7 cellular contexts compared by ENCODE assay signal in the genomic region with DNA sequence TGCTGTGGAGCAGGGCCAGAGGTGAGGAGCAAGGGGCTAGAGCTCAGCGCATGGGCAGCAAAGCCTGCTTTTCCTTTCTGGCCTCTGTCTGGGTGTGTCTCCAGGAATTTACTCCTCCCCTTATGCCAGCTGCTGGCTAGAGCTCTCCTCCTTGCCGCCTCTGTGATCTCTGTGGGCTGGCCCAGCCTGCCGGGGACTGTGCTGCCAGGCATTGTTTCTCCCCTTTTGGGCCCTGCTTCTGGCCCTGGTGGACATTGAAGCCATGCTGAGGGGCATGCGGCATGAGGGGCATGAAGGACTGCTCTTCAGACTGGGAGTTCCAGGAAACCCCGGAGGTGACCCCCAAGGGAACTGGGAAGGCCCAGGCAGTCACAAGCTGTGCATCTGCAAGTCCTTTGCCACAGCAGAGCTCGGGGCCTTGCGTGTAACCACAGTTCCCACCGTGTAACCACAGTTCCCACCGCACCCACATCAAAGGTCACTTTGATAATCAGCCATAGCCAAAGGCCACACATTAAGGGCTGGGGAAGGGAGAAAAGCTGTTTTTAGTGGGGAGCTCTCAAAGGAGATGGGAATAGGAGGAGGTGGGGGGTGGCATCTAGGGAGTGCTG.
A peak's percentile ranks its signal among the peaks of the same experiment; 100 is the strongest.
DNase-seq lines count a peak whose midpoint lies in the region; ATAC-seq and TF ChIP-seq lines count a peak whose summit lies in the region.

No MANE protein-coding gene starts in this region.

- H3K27me3 ChIP-seq in hepatocyte: no peaks in the 10 kb centered on the region

- H3K4me1 ChIP-seq in hepatocyte (ENCODE audit: insufficient read depth): peaks cover 82% of the 10 kb centered on the region

- no peaks in the 10 kb centered on the region for H3K9me2 ChIP-seq in hepatocyte (replicated peaks; ENCODE audit: insufficient read depth)

- peak overlapping the region; percentile 81 for H3K4me2 ChIP-seq in hepatocyte

- no peaks in the 10 kb centered on the region for H3K9me3 ChIP-seq in hepatocyte (ENCODE audit: low read depth)

- TF ChIP-seq CTCF in hepatocyte (IDR thresholded peaks at IDR 0.05; ENCODE audit: poor library complexity): no peak

- H3K9me3 Mint-ChIP-seq in stimulated activated effector memory CD8-positive, alpha-beta T cell treated with anti-CD3 and anti-CD28 coated beads, Interleukin-12 subunit alpha, Interleukin-12 subunit beta, amount 100 ng/mL, for 72 hours: no peaks in the 10 kb centered on the region

- peaks cover 34% of the 10 kb centered on the region for H3K4me1 Mint-ChIP-seq in stimulated activated effector memory CD8-positive, alpha-beta T cell treated with anti-CD3 and anti-CD28 coated beads, Interleukin-12 subunit alpha, Interleukin-12 subunit beta, amount 100 ng/mL, for 72 hours

- no peak overlapping the region for H3K4me3 Mint-ChIP-seq in stimulated activated effector memory CD8-positive, alpha-beta T cell treated with anti-CD3 and anti-CD28 coated beads, Interleukin-12 subunit alpha, Interleukin-12 subunit beta, amount 100 ng/mL, for 72 hours

- ATAC-seq in stimulated activated effector memory CD8-positive, alpha-beta T cell treated with anti-CD3 and anti-CD28 coated beads, Interleukin-12 subunit alpha, Interleukin-12 subunit beta, amount 100 ng/mL, for 72 hours: peak; percentile 7
- ATAC-seq in HG02571 (IDR thresholded peaks at IDR 0.05; ENCODE audit: unreplicated experiment): no peak

- peak overlapping the region; percentile 99 for H3K27ac ChIP-seq in hepatocyte

- H3K27ac Mint-ChIP-seq in stimulated activated effector memory CD8-positive, alpha-beta T cell treated with anti-CD3 and anti-CD28 coated beads, Interleukin-12 subunit alpha, Interleukin-12 subunit beta, amount 100 ng/mL, for 72 hours: no peak overlapping the region

- no peak overlapping the region for H3K4me3 ChIP-seq in hepatocyte

- H3K79me2 ChIP-seq in hepatocyte: peaks cover 38% of the 10 kb centered on the region

- DNase-seq in HT-29 (ENCODE audit: low spot score) (peak; percentile 93), hepatocyte (ENCODE audit: low spot score) (peak; percentile 73), NCI-H2227 treated with DMSO at 0.1 percent for 48 hours (lab: John Stamatoyannopoulos, UW) (no peak)
- DNase-seq in activated CD4-positive, alpha-beta T cell treated with anti-CD3 and anti-CD28 coated beads, Interleukin-2, amount 50 U/mL, for 48 hours: peak; percentile 29 to 48
- no peak for DNase-seq in stimulated activated effector memory CD8-positive, alpha-beta T cell treated with anti-CD3 and anti-CD28 coated beads, Interleukin-12 subunit alpha, Interleukin-12 subunit beta, amount 100 ng/mL, for 72 hours (ENCODE audit: low spot score in 2 of 2)
- no peak for DNase-seq in effector CD4-positive, alpha-beta T cell

- H3K36me3 Mint-ChIP-seq in stimulated activated effector memory CD8-positive, alpha-beta T cell treated with anti-CD3 and anti-CD28 coated beads, Interleukin-12 subunit alpha, Interleukin-12 subunit beta, amount 100 ng/mL, for 72 hours: no peaks in the 10 kb centered on the region

- H4K20me1 ChIP-seq in hepatocyte (ENCODE audit: insufficient read depth, poor library complexity, severe bottlenecking): no peaks in the 10 kb centered on the region

- H2AFZ ChIP-seq in hepatocyte: no peak overlapping the region

- 23% methylated on average over 9 of the region's 9 CpGs for WGBS in hepatocyte (ENCODE audit: low lambda C conversion rate, missing lambda C conversion rate)

- no peaks in the 10 kb centered on the region for H3K36me3 ChIP-seq in hepatocyte (replicated peaks; ENCODE audit: insufficient read depth, low read depth)

Comparison
In these comparisons a context has a peak if more than half of its experiments do, and no peak if none do; other contexts are left out.
1. DNase-seq: peak in HT-29 (single experiment), activated CD4-positive, alpha-beta T cell treated with anti-CD3 and anti-CD28 coated beads, Interleukin-2, amount 50 U/mL, for 48 hours (2 of 2) and hepatocyte (single experiment); none in stimulated activated effector memory CD8-positive, alpha-beta T cell treated with anti-CD3 and anti-CD28 coated beads, Interleukin-12 subunit alpha, Interleukin-12 subunit beta, amount 100 ng/mL, for 72 hours (0 of 2), effector CD4-positive, alpha-beta T cell (single experiment) and NCI-H2227 treated with DMSO at 0.1 percent for 48 hours (single experiment).